Comparison of ENCODE assay signal across 22 cellular contexts in the genomic region with DNA sequence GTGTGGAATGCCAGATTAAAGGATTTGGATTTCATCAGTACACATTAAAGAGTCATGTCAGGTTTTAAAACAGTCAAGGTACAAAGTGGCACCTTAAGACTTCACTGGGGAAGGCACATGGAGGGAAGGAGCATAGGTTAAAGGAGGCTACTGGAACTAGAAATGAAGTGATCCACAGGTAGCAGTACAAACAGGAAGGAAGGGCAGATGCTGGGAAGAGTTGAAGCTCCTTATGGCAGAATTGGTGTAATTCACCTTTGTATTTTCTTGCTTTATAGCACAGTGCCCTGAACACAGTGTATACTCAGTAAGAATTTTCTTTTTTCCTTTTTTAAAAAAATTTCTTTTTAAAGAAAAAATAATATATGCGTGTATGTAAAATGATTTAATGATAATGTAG.
A peak's percentile ranks its signal among the peaks of the same experiment; 100 is the strongest.
DNase-seq lines count a peak whose midpoint lies in the region; ATAC-seq and TF ChIP-seq lines count a peak whose summit lies in the region.
"Had no signal": no experiment of that assay in that cellular context is flagged by ENCODE, and none has a peak within 500 bp of the region (broad histone marks: within the 10 kb centered on the region; RNA-seq: fewer than 3 reads in every experiment).

No MANE protein-coding gene starts in this region.

- no peak overlapping the region for H3K4me3 Mint-ChIP-seq in activated naive CD4-positive, alpha-beta T cell treated with anti-CD3 and anti-CD28 coated beads, Interleukin-2, amount 10 ng/mL, durations not matched to agents 7 days and 5 days
- no peak overlapping the region for H3K4me3 Mint-ChIP-seq in activated naive CD4-positive, alpha-beta T cell treated with anti-CD3 and anti-CD28 coated beads for 36 hours

- H3K27ac ChIP-seq in epithelial cell of prostate: peak overlapping the region; percentile 38
- H3K27ac ChIP-seq: 22Rv1 had no signal

- intact Hi-C loops in activated naive CD4-positive, alpha-beta T cell treated with anti-CD3 and anti-CD28 coated beads for 36 hours (cut with micrococcal nuclease): no loop called here
- intact Hi-C loops in mucosa of descending colon (cut with DNase I, micrococcal nuclease): no loop called here
- intact Hi-C loops in posterior vena cava (cut with DNase I): no loop called here

- no peaks in the 10 kb centered on the region for H3K27me3 Mint-ChIP-seq in activated naive CD4-positive, alpha-beta T cell treated with anti-CD3 and anti-CD28 coated beads, Interleukin-2, amount 10 ng/mL, durations not matched to agents 7 days and 5 days
- no peaks in the 10 kb centered on the region for H3K27me3 Mint-ChIP-seq in activated naive CD4-positive, alpha-beta T cell treated with anti-CD3 and anti-CD28 coated beads for 36 hours (ENCODE audit: low read depth)

- H3K36me3 Mint-ChIP-seq in activated naive CD4-positive, alpha-beta T cell treated with anti-CD3 and anti-CD28 coated beads, Interleukin-2, amount 10 ng/mL, durations not matched to agents 7 days and 5 days: peaks cover 5% of the 10 kb centered on the region
- H3K36me3 Mint-ChIP-seq in activated naive CD4-positive, alpha-beta T cell treated with anti-CD3 and anti-CD28 coated beads for 36 hours (ENCODE audit: low read depth): peaks cover 1% of the 10 kb centered on the region

- no peak for TF ChIP-seq CTCF in mucosa of descending colon (IDR thresholded peaks at IDR 0.05)

- ATAC-seq in mucosa of descending colon: peak; percentile 84
- no peak for ATAC-seq in GM18511 (IDR thresholded peaks at IDR 0.05; ENCODE audit: unreplicated experiment)
- ATAC-seq: GM12878 had no signal

- H3K4me1 Mint-ChIP-seq in activated naive CD4-positive, alpha-beta T cell treated with anti-CD3 and anti-CD28 coated beads, Interleukin-2, amount 10 ng/mL, durations not matched to agents 7 days and 5 days: no peaks in the 10 kb centered on the region
- H3K4me1 Mint-ChIP-seq in activated naive CD4-positive, alpha-beta T cell treated with anti-CD3 and anti-CD28 coated beads for 36 hours (ENCODE audit: low read depth): no peaks in the 10 kb centered on the region

- DNase-seq in activated naive CD4-positive, alpha-beta T cell treated with anti-CD3 and anti-CD28 coated beads, Interleukin-2, amount 10 ng/mL, durations not matched to agents 7 days and 5 days: no peak
- DNase-seq in activated naive CD4-positive, alpha-beta T cell treated with anti-CD3 and anti-CD28 coated beads for 36 hours: no peak
- DNase-seq in epithelial cell of prostate (ENCODE audit: low read depth, low spot score) (no peak), mucosa of descending colon (no peak), NCI-H748 (lab: John Stamatoyannopoulos, UW; ENCODE audit: unreplicated experiment) (no peak), posterior vena cava (ENCODE audit: low spot score) (no peak), T-helper 9 cell (no peak)
- DNase-seq: ACHN, BE2C, GOT3, NCI-H1048, NCI-H1436, NCI-H187, NCI-H2081 treated with DMSO at 0.1 percent for 48 hours, NCI-H2171, NCI-H226, NCI-H510A, NCI-H774 had no signal

- H3K9me3 ChIP-seq in mucosa of descending colon: no peaks in the 10 kb centered on the region
- H3K9me3 ChIP-seq: BE2C, HAP-1 had no signal

- H3K4me1 ChIP-seq in mucosa of descending colon (ENCODE audit: low read depth): peaks cover 12% of the 10 kb centered on the region
- H3K4me1 ChIP-seq: BE2C, HAP-1 had no signal

- H3K36me3 ChIP-seq in mucosa of descending colon (ENCODE audit: low read depth): peaks cover 5% of the 10 kb centered on the region
- H3K36me3 ChIP-seq: BE2C, HAP-1 had no signal

- no peak overlapping the region for H3K4me3 ChIP-seq in mucosa of descending colon
- H3K4me3 ChIP-seq: GM12878, HAP-1 had no signal

- H3K27ac Mint-ChIP-seq in activated naive CD4-positive, alpha-beta T cell treated with anti-CD3 and anti-CD28 coated beads, Interleukin-2, amount 10 ng/mL, durations not matched to agents 7 days and 5 days: peak overlapping the region; percentile 17
- H3K27ac Mint-ChIP-seq in activated naive CD4-positive, alpha-beta T cell treated with anti-CD3 and anti-CD28 coated beads for 36 hours: no peak overlapping the region

- no peaks in the 10 kb centered on the region for H3K9me3 Mint-ChIP-seq in activated naive CD4-positive, alpha-beta T cell treated with anti-CD3 and anti-CD28 coated beads, Interleukin-2, amount 10 ng/mL, durations not matched to agents 7 days and 5 days
- H3K9me3 Mint-ChIP-seq in activated naive CD4-positive, alpha-beta T cell treated with anti-CD3 and anti-CD28 coated beads for 36 hours: no peaks in the 10 kb centered on the region

- CTCF ChIA-PET in activated naive CD4-positive, alpha-beta T cell treated with anti-CD3 and anti-CD28 coated beads, Interleukin-2, amount 10 ng/mL, durations not matched to agents 7 days and 5 days (lab: Charles Lee): no interaction called here
- CTCF ChIA-PET in activated naive CD4-positive, alpha-beta T cell treated with anti-CD3 and anti-CD28 coated beads for 36 hours (lab: Charles Lee): no interaction called here
